In genomic region chr2:105037572-105038382, GRCh38 we compare ENCODE assay signal across 1 cellular context.
TF ChIP-seq lines count a peak whose summit lies in the region.

TSS of gene MRPS9 (plus strand) at chr2:105038069. CDS start at chr2:105038093, 24 bp downstream.

TF ChIP-seq in K562, 482 proteins besides CTCF, POLR2A, EP300 and RAD21 (continued from another document):
- TF ChIP-seq PRDM10 (IDR thresholded peaks at IDR 0.05; ENCODE audit: partially characterized antibody) (peak; percentile 17), TEAD1 (CRISPR knock-in tag; IDR thresholded peaks at IDR 0.05) (no peak), KHSRP (IDR thresholded peaks at IDR 0.05) (no peak), SMARCA4 (IDR thresholded peaks at IDR 0.05) (no peak; the same call in 1 of the 2 replicates), MBD2 (IDR thresholded peaks at IDR 0.05; ENCODE audit: borderline replicate concordance, low read depth) (peak; percentile 44; the same call in 1 of the 2 replicates), SNRNP70 (optimal IDR thresholded peaks at IDR 0.05; ENCODE audit: low read depth, low read length) (no peak), ZNF232 (CRISPR knock-in tag; IDR thresholded peaks at IDR 0.05) (no peak), RFX1 (IDR thresholded peaks at IDR 0.05) (no peak), YY1 (IDR thresholded peaks at IDR 0.05; ENCODE audit: borderline replicate concordance in 1 of 3, control insufficient read depth in 1 of 3, extremely low read depth in 1 of 3, insufficient read depth in 3 of 3, insufficient read length in 1 of 3, insufficient replicate concordance in 2 of 3, low read depth in 1 of 3, low read length in 2 of 3) (peak; percentile 88 to 98 (median 96)), SIX5 (IDR thresholded peaks at IDR 0.05; ENCODE audit: borderline replicate concordance in 1 of 2, insufficient read depth in 1 of 2, low read depth in 1 of 2, low read length in 2 of 2) (no peak), CREB3L1 (IDR thresholded peaks at IDR 0.05; ENCODE audit: borderline replicate concordance, low read depth) (peak; percentile 58; the same call in 1 of the 2 replicates), EGR1 (conservative IDR thresholded peaks at IDR 0.05) (peak; percentile 50; the same call in 1 of the 2 replicates), FOXA3 (CRISPR knock-in tag; conservative IDR thresholded peaks at IDR 0.05 in 1 of 2, IDR thresholded peaks at IDR 0.05 in 1 of 2) (no peak), HMGXB4 (CRISPR knock-in tag; IDR thresholded peaks at IDR 0.05) (no peak), BRCA1 (IDR thresholded peaks at IDR 0.05) (no peak), BRCA1 (CRISPR knock-in tag; IDR thresholded peaks at IDR 0.05) (no peak), EP400 (IDR thresholded peaks at IDR 0.05) (peak; percentile 59), GATAD2A (IDR thresholded peaks at IDR 0.05) (no peak), KAT8 (IDR thresholded peaks at IDR 0.05; ENCODE audit: low read depth) (peak; percentile 32; the same call in 1 of the 2 replicates), ZFX (CRISPR knock-in tag; IDR thresholded peaks at IDR 0.05) (peak; percentile 60), SRF (CRISPR knock-in tag; IDR thresholded peaks at IDR 0.05) (0 out of 4 replicates have a peak, but pooled peaks of 1 of the 2 experiments have one; percentile 14), ZNF408 (CRISPR knock-in tag; IDR thresholded peaks at IDR 0.05; ENCODE audit: low read depth) (no peak), ZNF197 (CRISPR knock-in tag; IDR thresholded peaks at IDR 0.05; ENCODE audit: low read depth) (no peak), ZC3H8 (IDR thresholded peaks at IDR 0.05) (no peak), KDM2B (CRISPR knock-in tag; IDR thresholded peaks at IDR 0.05) (no peak)
TF ChIP-seq in K562: peak in this region for 64.
